ENCODE assay signal across 13 cellular contexts in the genomic region with DNA sequence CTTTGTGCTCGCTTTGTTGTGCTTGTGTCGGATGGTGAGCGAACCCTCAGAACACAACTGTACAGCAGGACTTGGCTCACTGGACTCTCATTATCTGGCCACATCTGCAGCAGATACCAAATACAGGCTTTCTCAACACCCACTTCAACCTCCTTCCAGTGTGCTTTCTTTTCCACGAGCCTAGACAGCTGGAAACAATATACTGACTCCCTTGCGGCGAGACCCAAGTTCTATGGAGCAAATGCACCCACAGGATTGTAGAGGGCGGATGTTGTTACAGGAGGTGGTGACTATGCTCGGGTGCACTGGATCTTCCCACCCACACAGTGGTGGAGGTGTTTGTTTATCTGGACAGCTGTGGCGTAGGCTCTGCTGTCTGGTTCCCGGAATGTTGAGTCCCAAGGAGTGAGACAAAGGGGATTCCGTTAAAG.
DNase-seq lines count a peak whose midpoint lies in the region; ATAC-seq, FAIRE-seq and TF ChIP-seq lines count a peak whose summit lies in the region.
"Had no signal": no experiment of that assay in that cellular context is flagged by ENCODE, and none has a peak within 500 bp of the region (broad histone marks: within the 10 kb centered on the region; RNA-seq: fewer than 3 reads in every experiment).

No MANE protein-coding gene starts in this region.

- H3K27me3 Mint-ChIP-seq in astrocyte (ENCODE audit: low read depth, unreplicated experiment) = no peaks in the 10 kb centered on the region
- H3K27me3 Mint-ChIP-seq in neural progenitor cell (ENCODE audit: insufficient read depth, low read depth) = peaks cover under 1% of the 10 kb centered on the region
- H3K27me3 Mint-ChIP-seq in CD8-positive, alpha-beta T cell (ENCODE audit: low read depth) = peaks cover 2% of the 10 kb centered on the region
- H3K27me3 Mint-ChIP-seq: B cell had no signal

- H3K4me3 ChIP-seq in AG10803 (ENCODE audit: low read length) (no peak overlapping the region; the same call in 1 of the 2 replicates), astrocyte (ENCODE audit: insufficient read depth, low read depth, low read length) (no peak overlapping the region), fibroblast of villous mesenchyme (ENCODE audit: low read depth, low read length) (no peak overlapping the region), neural progenitor cell (no peak overlapping the region), WERI-Rb-1 (ENCODE audit: low read depth, low read length) (no peak overlapping the region)
- no peak overlapping the region for H3K4me3 ChIP-seq in CD8-positive, alpha-beta T cell (ENCODE audit: low read depth, low read length)

- CTCF ChIA-PET in CD8-positive, alpha-beta T cell (lab: Charles Lee) = no interaction called here

- H3K4me1 ChIP-seq in astrocyte (ENCODE audit: insufficient read depth, low read length) = peaks cover 43% of the 10 kb centered on the region
- no peaks in the 10 kb centered on the region for H3K4me1 ChIP-seq in neural progenitor cell
- no peaks in the 10 kb centered on the region for H3K4me1 ChIP-seq in CD8-positive, alpha-beta T cell (ENCODE audit: insufficient read depth, low read length)

- peak overlapping the region; percentile 79 for H3K9ac ChIP-seq in astrocyte (ENCODE audit: low read length)
- H3K9ac ChIP-seq in neural progenitor cell = no peak overlapping the region

- H3K4me3 Mint-ChIP-seq in astrocyte (ENCODE audit: unreplicated experiment) = no peak overlapping the region
- no peak overlapping the region for H3K4me3 Mint-ChIP-seq in neural progenitor cell
- H3K4me3 Mint-ChIP-seq in CD8-positive, alpha-beta T cell = no peak overlapping the region
- H3K4me3 Mint-ChIP-seq: B cell had no signal

- H3K4me2 ChIP-seq in astrocyte (ENCODE audit: low read length) (peak overlapping the region; percentile 78), neural progenitor cell (no peak overlapping the region)

- H3K36me3 Mint-ChIP-seq in astrocyte (ENCODE audit: low read depth, unreplicated experiment) (no peaks in the 10 kb centered on the region), neural progenitor cell (no peaks in the 10 kb centered on the region)
- no peaks in the 10 kb centered on the region for H3K36me3 Mint-ChIP-seq in CD8-positive, alpha-beta T cell

- FAIRE-seq in astrocyte (lab: Jason Lieb, UNC) = peak; percentile 87
- FAIRE-seq: keratinocyte had no signal

- POLR2A ChIA-PET in CD8-positive, alpha-beta T cell (lab: Charles Lee) = no interaction called here

- H3K27ac Mint-ChIP-seq in astrocyte (ENCODE audit: unreplicated experiment) (peak overlapping the region; percentile 88), neural progenitor cell (peak overlapping the region; percentile 58)
- H3K27ac Mint-ChIP-seq in CD8-positive, alpha-beta T cell = no peak overlapping the region
- H3K27ac Mint-ChIP-seq: B cell had no signal

- H3K9me3 Mint-ChIP-seq in astrocyte (ENCODE audit: unreplicated experiment) = no peaks in the 10 kb centered on the region
- no peaks in the 10 kb centered on the region for H3K9me3 Mint-ChIP-seq in neural progenitor cell
- H3K9me3 Mint-ChIP-seq in CD8-positive, alpha-beta T cell = no peaks in the 10 kb centered on the region

- TF ChIP-seq CTCF in AG10803 (conservative IDR thresholded peaks at IDR 0.05; ENCODE audit: low read length) (no peak; the same call in 1 of the 2 replicates), astrocyte (IDR thresholded peaks at IDR 0.05; ENCODE audit: insufficient read depth, low read depth, low read length) (no peak), fibroblast of villous mesenchyme (IDR thresholded peaks at IDR 0.05; ENCODE audit: insufficient read depth, low read depth, low read length) (no peak), neural progenitor cell (IDR thresholded peaks at IDR 0.05) (no peak), WERI-Rb-1 (IDR thresholded peaks at IDR 0.05; ENCODE audit: low read depth, low read length) (no peak)
- TF ChIP-seq CTCF in CD8-positive, alpha-beta T cell (IDR thresholded peaks at IDR 0.05) = no peak

- H3F3A ChIP-seq in neural progenitor cell (ENCODE audit: low read depth) = no peaks in the 10 kb centered on the region

- peak overlapping the region; percentile 95 for H3K27ac ChIP-seq in astrocyte (ENCODE audit: low read depth, low read length)
- H3K27ac ChIP-seq in neural progenitor cell = no peak overlapping the region
- no peak overlapping the region for H3K27ac ChIP-seq in CD8-positive, alpha-beta T cell (ENCODE audit: low read depth, low read length)
- no peak overlapping the region for H3K27ac ChIP-seq in WERI-Rb-1

- no peak for ATAC-seq in CD8-positive, alpha-beta T cell
- ATAC-seq in GM19035 (IDR thresholded peaks at IDR 0.05; ENCODE audit: unreplicated experiment) = no peak

- intact Hi-C loops in CD8-positive, alpha-beta T cell (cut with DNase I, micrococcal nuclease) = no loop called here

- H3K27me3 ChIP-seq in astrocyte (ENCODE audit: insufficient read depth, low read length) (no peaks in the 10 kb centered on the region), neural progenitor cell (no peaks in the 10 kb centered on the region), WERI-Rb-1 (ENCODE audit: insufficient read depth, low read depth, severe bottlenecking) (no peaks in the 10 kb centered on the region)
- H3K27me3 ChIP-seq in CD8-positive, alpha-beta T cell (ENCODE audit: insufficient read depth, low read length) = no peaks in the 10 kb centered on the region

- H3K4me1 Mint-ChIP-seq in astrocyte (ENCODE audit: low read depth, unreplicated experiment) (peaks cover 37% of the 10 kb centered on the region), neural progenitor cell (peaks cover 37% of the 10 kb centered on the region)
- no peaks in the 10 kb centered on the region for H3K4me1 Mint-ChIP-seq in CD8-positive, alpha-beta T cell (ENCODE audit: low read depth)
- H3K4me1 Mint-ChIP-seq: B cell had no signal

- no peaks in the 10 kb centered on the region for H4K20me1 ChIP-seq in astrocyte (ENCODE audit: insufficient read depth, low read length)
- no peaks in the 10 kb centered on the region for H4K20me1 ChIP-seq in neural progenitor cell (ENCODE audit: low read depth)

- H3K9me3 ChIP-seq in astrocyte (ENCODE audit: insufficient read depth, low read depth, low read length) (no peaks in the 10 kb centered on the region), neural progenitor cell (ENCODE audit: low read depth) (no peaks in the 10 kb centered on the region), WERI-Rb-1 (ENCODE audit: severe bottlenecking) (no peaks in the 10 kb centered on the region)
- no peaks in the 10 kb centered on the region for H3K9me3 ChIP-seq in CD8-positive, alpha-beta T cell (ENCODE audit: low read length)

- H3K36me3 ChIP-seq in astrocyte (ENCODE audit: insufficient read depth, low read length) (no peaks in the 10 kb centered on the region), neural progenitor cell (no peaks in the 10 kb centered on the region), WERI-Rb-1 (no peaks in the 10 kb centered on the region)
- H3K36me3 ChIP-seq in CD8-positive, alpha-beta T cell (ENCODE audit: insufficient read depth, low read length) = no peaks in the 10 kb centered on the region

- H2AFZ ChIP-seq in astrocyte (ENCODE audit: low read depth, low read length) = no peak overlapping the region
- H2AFZ ChIP-seq in neural progenitor cell (replicated peaks) = no peak overlapping the region

- DNase-seq in AG10803 (ENCODE audit: low read depth) (peak; percentile 97), astrocyte (ENCODE audit: low read depth) (peak; percentile 99), fibroblast of villous mesenchyme (ENCODE audit: low read depth) (peak; percentile 84), neural progenitor cell (ENCODE audit: low spot score) (peak; percentile 10), SHP77 (lab: John Stamatoyannopoulos, UW) (no peak), WERI-Rb-1 (no peak)
- DNase-seq in CD8-positive, alpha-beta T cell = no peak
- DNase-seq: activated CD4-positive, alpha-beta T cell treated with anti-CD3 and anti-CD28 coated beads for 4 hours; activated gamma-delta T cell; NCI-H774 had no signal

- no peaks in the 10 kb centered on the region for H3K79me2 ChIP-seq in astrocyte (ENCODE audit: insufficient read depth, low read length)
- H3K79me2 ChIP-seq in neural progenitor cell (ENCODE audit: low read depth) = no peaks in the 10 kb centered on the region

Comparison
In these comparisons a context has a peak if more than half of its experiments do, and no peak if none do; other contexts are left out.
1. DNase-seq: peak in AG10803 (single experiment), astrocyte (single experiment), fibroblast of villous mesenchyme (single experiment) and neural progenitor cell (single experiment); none in CD8-positive, alpha-beta T cell (0 of 7), SHP77 (0 of 2) and WERI-Rb-1 (single experiment).